1 cellular context compared by ENCODE assay signal in the genomic region with DNA sequence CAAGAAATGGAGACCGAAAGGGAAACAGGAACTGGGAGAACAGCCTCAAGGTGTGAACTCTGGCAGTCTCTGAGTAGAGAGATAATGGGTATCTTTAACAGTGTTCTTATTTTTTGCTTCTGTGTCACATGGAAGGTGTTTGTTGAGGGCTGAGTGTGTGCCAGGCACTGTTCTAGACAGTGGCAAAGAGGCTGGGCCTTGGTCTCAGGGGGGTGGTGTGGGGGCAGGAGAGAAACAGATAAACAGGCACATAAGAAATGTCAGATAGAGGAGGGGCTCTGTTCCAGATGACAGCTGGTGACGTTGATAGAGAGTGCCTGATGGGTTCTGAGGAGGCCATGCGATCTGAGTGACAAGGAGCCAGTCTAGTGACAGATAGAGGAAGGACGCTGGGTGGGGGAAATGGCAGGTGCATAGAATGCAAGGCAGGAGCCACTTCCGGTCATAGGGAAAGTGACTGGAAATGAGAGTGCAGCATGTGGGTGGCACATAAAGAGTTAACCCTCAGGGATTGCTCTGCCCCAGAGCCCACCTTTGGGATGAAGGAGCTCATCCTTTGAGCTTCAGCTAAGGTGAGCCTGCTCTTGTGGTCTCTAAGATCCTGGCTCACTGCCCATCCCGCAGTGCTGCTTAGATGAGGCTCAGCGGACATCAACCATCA.
TF ChIP-seq lines count a peak whose summit lies in the region.

No MANE protein-coding gene starts in this region.

TF ChIP-seq in GM23338, 12 proteins besides CTCF, POLR2A, EP300 and RAD21 (continued from another document):
- no peak for TF ChIP-seq STAT1 (IDR thresholded peaks at IDR 0.05; ENCODE audit: unreplicated experiment)
- TF ChIP-seq, protein P1, sequence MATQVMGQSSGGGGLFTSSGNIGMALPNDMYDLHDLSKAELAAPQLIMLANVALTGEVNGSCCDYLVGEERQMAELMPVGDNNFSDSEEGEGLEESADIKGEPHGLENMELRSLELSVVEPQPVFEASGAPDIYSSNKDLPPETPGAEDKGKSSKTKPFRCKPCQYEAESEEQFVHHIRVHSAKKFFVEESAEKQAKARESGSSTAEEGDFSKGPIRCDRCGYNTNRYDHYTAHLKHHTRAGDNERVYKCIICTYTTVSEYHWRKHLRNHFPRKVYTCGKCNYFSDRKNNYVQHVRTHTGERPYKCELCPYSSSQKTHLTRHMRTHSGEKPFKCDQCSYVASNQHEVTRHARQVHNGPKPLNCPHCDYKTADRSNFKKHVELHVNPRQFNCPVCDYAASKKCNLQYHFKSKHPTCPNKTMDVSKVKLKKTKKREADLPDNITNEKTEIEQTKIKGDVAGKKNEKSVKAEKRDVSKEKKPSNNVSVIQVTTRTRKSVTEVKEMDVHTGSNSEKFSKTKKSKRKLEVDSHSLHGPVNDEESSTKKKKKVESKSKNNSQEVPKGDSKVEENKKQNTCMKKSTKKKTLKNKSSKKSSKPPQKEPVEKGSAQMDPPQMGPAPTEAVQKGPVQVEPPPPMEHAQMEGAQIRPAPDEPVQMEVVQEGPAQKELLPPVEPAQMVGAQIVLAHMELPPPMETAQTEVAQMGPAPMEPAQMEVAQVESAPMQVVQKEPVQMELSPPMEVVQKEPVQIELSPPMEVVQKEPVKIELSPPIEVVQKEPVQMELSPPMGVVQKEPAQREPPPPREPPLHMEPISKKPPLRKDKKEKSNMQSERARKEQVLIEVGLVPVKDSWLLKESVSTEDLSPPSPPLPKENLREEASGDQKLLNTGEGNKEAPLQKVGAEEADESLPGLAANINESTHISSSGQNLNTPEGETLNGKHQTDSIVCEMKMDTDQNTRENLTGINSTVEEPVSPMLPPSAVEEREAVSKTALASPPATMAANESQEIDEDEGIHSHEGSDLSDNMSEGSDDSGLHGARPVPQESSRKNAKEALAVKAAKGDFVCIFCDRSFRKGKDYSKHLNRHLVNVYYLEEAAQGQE (IDR thresholded peaks at IDR 0.05; ENCODE audit: unreplicated experiment): no peak
- no peak for TF ChIP-seq POLR2AphosphoS5 (IDR thresholded peaks at IDR 0.05; ENCODE audit: low read depth)
- TF ChIP-seq EZH2phosphoT487 (IDR thresholded peaks at IDR 0.05; ENCODE audit: unreplicated experiment): no peak
